Comparison of ENCODE assay signal across 33 cellular contexts in genomic region chr14:106679776-106680175, GRCh38.
"Had no signal": no experiment of that assay in that cellular context is flagged by ENCODE, and none has a peak within 500 bp of the region (broad histone marks: within the 10 kb centered on the region; RNA-seq: fewer than 3 reads in every experiment).

No MANE protein-coding gene starts in this region.

- H3K27ac ChIP-seq: adrenal gland, body of pancreas, brain microvascular endothelial cell, breast epithelium, VCaP had no signal

- H3K4me3 Mint-ChIP-seq: activated B cell treated with CpG ODN at 0.5 μM for 24 hours; activated CD4-positive, alpha-beta memory T cell treated with anti-CD3 and anti-CD28 coated beads for 36 hours; activated CD8-positive, alpha-beta T cell treated with anti-CD3 and anti-CD28 coated beads for 36 hours; activated naive CD4-positive, alpha-beta T cell treated with anti-CD3 and anti-CD28 coated beads for 36 hours; activated naive CD8-positive, alpha-beta T cell treated with anti-CD3 and anti-CD28 coated beads for 36 hours; activated T-cell treated with anti-CD3 and anti-CD28 coated beads, Interleukin-2, amount 50 U/mL, for 4 hours; activated T-cell treated with anti-CD3 and anti-CD28 coated beads, Interleukin-2, amount 50 U/mL, for 72 hours; activated T-helper 1 cell treated with anti-CD3 and anti-CD28 coated beads, Interleukin-12 subunit alpha, Interleukin-12 subunit beta, Interleukin-2, Interleukin-4 antibody, amounts not matched to agents 30 ng/mL and 10 ng/mL and 1 ng/mL, durations not matched to agents 14 hours and 24 hours and 36 hours; activated T-helper 17 cell treated with anti-CD3 and anti-CD28 coated beads, Interleukin-2, amount 50 U/mL, for 72 hours; T-cell; T-helper 2 cell treated with Interferon-gamma antibody and Interleukin-4, amounts not matched to agents 5 μg/mL and 100 μg/mL, for 36 hours had no signal

- H3K27ac Mint-ChIP-seq: activated B cell treated with CpG ODN at 0.5 μM for 24 hours; activated CD4-positive, alpha-beta memory T cell treated with anti-CD3 and anti-CD28 coated beads for 36 hours; activated CD8-positive, alpha-beta T cell treated with anti-CD3 and anti-CD28 coated beads for 36 hours; activated naive CD4-positive, alpha-beta T cell treated with anti-CD3 and anti-CD28 coated beads for 36 hours; activated naive CD4-positive, alpha-beta T cell treated with anti-CD3 and anti-CD28 coated beads, Interleukin-2, amount 50 U/mL, for 72 hours; activated naive CD8-positive, alpha-beta T cell treated with anti-CD3 and anti-CD28 coated beads for 36 hours; activated T-cell treated with anti-CD3 and anti-CD28 coated beads, Interleukin-2, amount 50 U/mL, for 72 hours; activated T-helper 1 cell treated with anti-CD3 and anti-CD28 coated beads, Interleukin-12 subunit alpha, Interleukin-12 subunit beta, Interleukin-2, Interleukin-4 antibody, amounts not matched to agents 30 ng/mL and 10 ng/mL and 1 ng/mL, durations not matched to agents 14 hours and 24 hours and 36 hours; activated T-helper 17 cell treated with anti-CD3 and anti-CD28 coated beads, Interleukin-2, amount 50 U/mL, for 72 hours; T-cell; T-helper 2 cell treated with Interferon-gamma antibody and Interleukin-4, amounts not matched to agents 5 μg/mL and 100 μg/mL, for 36 hours had no signal

- H3K36me3 Mint-ChIP-seq: activated CD4-positive, alpha-beta memory T cell treated with anti-CD3 and anti-CD28 coated beads for 36 hours; activated naive CD4-positive, alpha-beta T cell treated with anti-CD3 and anti-CD28 coated beads, Interleukin-2, amount 50 U/mL, for 72 hours; activated naive CD8-positive, alpha-beta T cell treated with anti-CD3 and anti-CD28 coated beads for 36 hours; T-cell had no signal

- H3K4me1 Mint-ChIP-seq: activated naive CD8-positive, alpha-beta T cell treated with anti-CD3 and anti-CD28 coated beads for 36 hours; activated T-helper 17 cell treated with anti-CD3 and anti-CD28 coated beads, Interleukin-2, amount 50 U/mL, for 72 hours had no signal

- H3K4me1 ChIP-seq: adrenal gland, body of pancreas, breast epithelium had no signal

- H3K36me3 ChIP-seq: adrenal gland, brain microvascular endothelial cell, breast epithelium had no signal

- DNase-seq: activated B cell treated with CpG ODN at 0.5 μM for 24 hours; activated CD4-positive, alpha-beta memory T cell treated with anti-CD3 and anti-CD28 coated beads for 36 hours; activated CD4-positive, alpha-beta T cell treated with anti-CD3 and anti-CD28 coated beads for 48 hours; activated CD4-positive, alpha-beta T cell treated with anti-CD3 and anti-CD28 coated beads, Interleukin-2, amount 50 U/mL, for 1 hour; activated CD4-positive, alpha-beta T cell treated with anti-CD3 and anti-CD28 coated beads, Interleukin-2, amount 50 U/mL, for 4 hours; activated CD4-positive, CD25-positive, alpha-beta regulatory T cell treated with anti-CD3 and anti-CD28 coated beads, Interleukin-2, amount 50 U/mL, for 72 hours; activated CD8-positive, alpha-beta memory T cell treated with anti-CD3 and anti-CD28 coated beads, Interleukin-2, amount 50 U/mL, for 4 hours; activated CD8-positive, alpha-beta T cell treated with anti-CD3 and anti-CD28 coated beads for 36 hours; activated effector memory CD4-positive, alpha-beta T cell treated with anti-CD3 and anti-CD28 coated beads, Interleukin-2, amount 50 U/mL, for 16 hours; activated gamma-delta T cell treated with Interleukin-2 at 50 U/mL for 16 hours; activated naive CD4-positive, alpha-beta T cell; activated naive CD4-positive, alpha-beta T cell treated with anti-CD3 and anti-CD28 coated beads for 36 hours; activated naive CD4-positive, alpha-beta T cell treated with anti-CD3 and anti-CD28 coated beads, Interleukin-2, amount 50 U/mL, for 16 hours; activated naive CD8-positive, alpha-beta T cell treated with anti-CD3 and anti-CD28 coated beads for 36 hours; activated T-cell treated with anti-CD3 and anti-CD28 coated beads for 4 hours; activated T-cell treated with anti-CD3 and anti-CD28 coated beads, Interleukin-2, amount 50 U/mL, for 1 hour; activated T-cell treated with anti-CD3 and anti-CD28 coated beads, Interleukin-2, amount 50 U/mL, for 4 hours; activated T-cell treated with anti-CD3 and anti-CD28 coated beads, Interleukin-2, amount 50 U/mL, for 72 hours; adrenal gland; amniotic stem cell; aorta; body of pancreas; brain microvascular endothelial cell; central memory CD4-positive, alpha-beta T cell; T-cell; T-helper 2 cell; T-helper 9 cell had no signal

- H3K4me3 ChIP-seq: adrenal gland, body of pancreas, breast epithelium had no signal

- H3K27me3 ChIP-seq: adrenal gland, body of pancreas, brain microvascular endothelial cell, breast epithelium had no signal

- H3K9me3 ChIP-seq: adrenal gland, body of pancreas, breast epithelium had no signal

- H3K9me3 Mint-ChIP-seq: activated B cell treated with CpG ODN at 0.5 μM for 24 hours; activated CD4-positive, alpha-beta memory T cell treated with anti-CD3 and anti-CD28 coated beads for 36 hours; activated CD8-positive, alpha-beta T cell treated with anti-CD3 and anti-CD28 coated beads for 36 hours; activated naive CD4-positive, alpha-beta T cell treated with anti-CD3 and anti-CD28 coated beads for 36 hours; activated naive CD4-positive, alpha-beta T cell treated with anti-CD3 and anti-CD28 coated beads, Interleukin-2, amount 50 U/mL, for 72 hours; activated naive CD8-positive, alpha-beta T cell treated with anti-CD3 and anti-CD28 coated beads for 36 hours; activated T-cell treated with anti-CD3 and anti-CD28 coated beads, Interleukin-2, amount 50 U/mL, for 4 hours; activated T-cell treated with anti-CD3 and anti-CD28 coated beads, Interleukin-2, amount 50 U/mL, for 72 hours; activated T-helper 1 cell treated with anti-CD3 and anti-CD28 coated beads, Interleukin-12 subunit alpha, Interleukin-12 subunit beta, Interleukin-2, Interleukin-4 antibody, amounts not matched to agents 30 ng/mL and 10 ng/mL and 1 ng/mL, durations not matched to agents 14 hours and 24 hours and 36 hours; activated T-helper 17 cell treated with anti-CD3 and anti-CD28 coated beads, Interleukin-2, amount 50 U/mL, for 72 hours; T-cell; T-helper 2 cell treated with Interferon-gamma antibody and Interleukin-4, amounts not matched to agents 5 μg/mL and 100 μg/mL, for 36 hours had no signal

- ATAC-seq: activated CD8-positive, alpha-beta T cell treated with anti-CD3 and anti-CD28 coated beads for 36 hours; activated naive CD4-positive, alpha-beta T cell treated with anti-CD3 and anti-CD28 coated beads, Interleukin-2, amount 50 U/mL, for 72 hours; activated T-cell treated with anti-CD3 and anti-CD28 coated beads, Interleukin-2, amount 50 U/mL, for 4 hours; activated T-cell treated with anti-CD3 and anti-CD28 coated beads, Interleukin-2, amount 50 U/mL, for 72 hours; activated T-helper 17 cell treated with anti-CD3 and anti-CD28 coated beads, Interleukin-2, amount 50 U/mL, for 72 hours; body of pancreas; T-cell had no signal
